Comparison of ENCODE assay signal across 18 cellular contexts in genomic region chr10:103044942-103045489, GRCh38.
DNase-seq lines count a peak whose midpoint lies in the region; ATAC-seq and TF ChIP-seq lines count a peak whose summit lies in the region.
"Had no signal": no experiment of that assay in that cellular context is flagged by ENCODE, and none has a peak within 500 bp of the region (broad histone marks: within the 10 kb centered on the region; RNA-seq: fewer than 3 reads in every experiment).

No MANE protein-coding gene starts in this region.

- in situ Hi-C loops in astrocyte of the spinal cord (cut with HindIII; ENCODE audit: low sequenced_read_pairs): no loop called here
- in situ Hi-C loops in gastrocnemius medialis (cut with MboI; ENCODE audit: low sequenced_read_pairs in 4 of 4): no loop called here

- H3K27me3 ChIP-seq in heart right ventricle: no peaks in the 10 kb centered on the region
- H3K27me3 ChIP-seq in vagina: no peaks in the 10 kb centered on the region
- H3K27me3 ChIP-seq in gastrocnemius medialis: no peaks in the 10 kb centered on the region
- H3K27me3 ChIP-seq: MG63 had no signal

- TF ChIP-seq POLR2A in vagina (IDR thresholded peaks at IDR 0.05) (no peak), gastrocnemius medialis (IDR thresholded peaks at IDR 0.05) (no peak)

- TF ChIP-seq CTCF in heart right ventricle (IDR thresholded peaks at IDR 0.05) (no peak), astrocyte of the spinal cord (IDR thresholded peaks at IDR 0.05; ENCODE audit: low read depth, low read length) (no peak), vagina (IDR thresholded peaks at IDR 0.05) (no peak), gastrocnemius medialis (IDR thresholded peaks at IDR 0.05 in 4 of 5, conservative IDR thresholded peaks at IDR 0.05 in 1 of 5) (no peak)

- H3K36me3 ChIP-seq in heart right ventricle: peaks cover 0 to 7% (median 0%) of the 10 kb centered on the region in 9 donors
- no peaks in the 10 kb centered on the region for H3K36me3 ChIP-seq in vagina
- H3K36me3 ChIP-seq in gastrocnemius medialis: no peaks in the 10 kb centered on the region
- H3K36me3 ChIP-seq: MG63 had no signal

- H3K9me3 ChIP-seq in heart right ventricle (no peaks in the 10 kb centered on the region), vagina (no peaks in the 10 kb centered on the region), gastrocnemius medialis (no peaks in the 10 kb centered on the region)
- H3K9me3 ChIP-seq: A549, MG63 had no signal

- H3K27ac ChIP-seq in heart right ventricle (peak overlapping the region in 5 of 10 donors; percentile 2 to 65 (median 40)), vagina (peak overlapping the region; percentile 39), gastrocnemius medialis (no peak overlapping the region)
- H3K27ac ChIP-seq: A549 had no signal

- intact Hi-C loops in heart right ventricle (cut with DNase I) (no loop called here), Right ventricle myocardium superior (cut with DNase I) (no loop called here), vagina (cut with DNase I) (no loop called here), gastrocnemius medialis (cut with DNase I; ENCODE audit: low total_unique reads) (no loop called here)

- peak in 6 of 8 donors; percentile 24 to 65 (median 50) for ATAC-seq in heart right ventricle
- no peak for ATAC-seq in Right ventricle myocardium superior (ENCODE audit: poor library complexity)
- no peak for ATAC-seq in gastrocnemius medialis
- ATAC-seq in GM18868 (IDR thresholded peaks at IDR 0.05; ENCODE audit: unreplicated experiment): no peak
- ATAC-seq: A549; activated CD8-positive, alpha-beta memory T cell treated with anti-CD3 and anti-CD28 coated beads, Interleukin-2, amount 10 ng/mL, durations not matched to agents 7 days and 5 days; left colon; Panc1 had no signal

- 50% methylated on average over 8 of the region's 8 CpGs for WGBS in heart right ventricle, 2 donors

- H3K4me1 ChIP-seq in heart right ventricle: peaks cover 0 to 43% (median 29%) of the 10 kb centered on the region in 9 donors
- peaks cover 4% of the 10 kb centered on the region for H3K4me1 ChIP-seq in vagina
- H3K4me1 ChIP-seq in gastrocnemius medialis: peaks cover 0 to 7% of the 10 kb centered on the region in 2 donors
- H3K4me1 ChIP-seq: A549 had no signal

- no peak for DNase-seq in heart right ventricle
- DNase-seq in Right ventricle myocardium superior: no peak
- peak; percentile 58 for DNase-seq in astrocyte of the spinal cord (ENCODE audit: low read depth, low spot score)
- peak; percentile 59 for DNase-seq in iris pigment epithelial cell (ENCODE audit: low read depth)
- no peak for DNase-seq in vagina (ENCODE audit: extremely low spot score in 2 of 2)
- no peak for DNase-seq in occipital lobe (lab: John Stamatoyannopoulos, UW)
- DNase-seq in gastrocnemius medialis: no peak
- DNase-seq: activated B cell treated with CpG ODN at 0.5 μM for 24 hours; activated CD8-positive, alpha-beta memory T cell treated with anti-CD3 and anti-CD28 coated beads, Interleukin-2, amount 10 ng/mL, durations not matched to agents 7 days and 5 days; activated effector memory CD4-positive, alpha-beta T cell treated with anti-CD3 and anti-CD28 coated beads, Interleukin-2, amount 50 U/mL, for 16 hours; GF-D8; hypothalamus; left colon; MG63; NCI-H2081 treated with DMSO at 0.1 percent for 48 hours had no signal

- H3K4me3 ChIP-seq in heart right ventricle: no peak overlapping the region
- no peak overlapping the region for H3K4me3 ChIP-seq in astrocyte of the spinal cord (ENCODE audit: low read depth, low read length)
- no peak overlapping the region for H3K4me3 ChIP-seq in vagina
- no peak overlapping the region for H3K4me3 ChIP-seq in gastrocnemius medialis
- H3K4me3 ChIP-seq: A549, MG63 had no signal

Comparison
In these comparisons a context has a peak if more than half of its experiments do, and no peak if none do; other contexts are left out.
1. ATAC-seq: peak in heart right ventricle (6 of 8); none in Right ventricle myocardium superior (single experiment), gastrocnemius medialis (0 of 2) and GM18868 (single experiment).
2. DNase-seq: peak in astrocyte of the spinal cord (single experiment) and iris pigment epithelial cell (single experiment); none in heart right ventricle (0 of 2), Right ventricle myocardium superior (single experiment), vagina (0 of 2), occipital lobe (single experiment) and gastrocnemius medialis (0 of 2).